ENCODE assay signal across 1 cellular context in the genomic region with DNA sequence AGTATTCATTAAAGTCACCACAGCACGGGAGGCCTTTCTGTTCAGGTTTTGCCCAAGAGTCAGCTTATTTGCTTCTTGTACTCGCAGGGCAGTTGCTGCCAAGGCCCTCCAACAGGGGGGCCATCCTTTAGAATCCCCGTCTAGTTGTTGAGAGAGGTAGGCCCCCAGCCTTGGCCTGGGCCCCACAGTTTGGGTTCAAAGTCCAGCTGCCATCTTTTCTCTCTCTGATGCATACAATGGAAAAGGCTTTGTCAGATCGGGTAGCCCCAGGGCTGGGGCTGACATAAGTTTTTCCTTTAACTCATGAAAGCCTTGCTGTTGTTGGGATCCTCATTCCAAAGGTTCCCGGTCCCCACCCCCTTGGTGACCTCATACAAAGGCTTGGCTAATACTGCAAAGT.
TF ChIP-seq lines count a peak whose summit lies in the region.
"Not testable (repeated sequence)": the region's sequence is repeated elsewhere in the genome, so short reads cannot be mapped to it uniquely, and the experiment has no call there.

No MANE protein-coding gene starts in this region.

TF ChIP-seq in HepG2, 621 proteins besides CTCF, POLR2A, EP300 and RAD21:
- TF ChIP-seq KDM2A (CRISPR knock-in tag; IDR thresholded peaks at IDR 0.05; ENCODE audit: borderline replicate concordance, low read depth) (0 out of 2 replicates have a peak, but pooled peaks have one; percentile 20), FOXK1 (CRISPR knock-in tag; IDR thresholded peaks at IDR 0.05; ENCODE audit: borderline replicate concordance, low read depth) (0 out of 2 replicates have a peak, but pooled peaks have one; percentile 11), SOX13 (CRISPR knock-in tag; conservative IDR thresholded peaks at IDR 0.05 in 1 of 2, IDR thresholded peaks at IDR 0.05 in 1 of 2) (peak in 1 of 2 experiments; percentile 47; a peak in 2 of 4 replicates), ZNF644 (CRISPR knock-in tag; IDR thresholded peaks at IDR 0.05; ENCODE audit: low read depth) (peak; percentile 50; the same call in 1 of the 2 replicates), SOX6 (CRISPR knock-in tag; IDR thresholded peaks at IDR 0.05) (0 out of 2 replicates have a peak, but pooled peaks have one; percentile 14), NCOR1 (IDR thresholded peaks at IDR 0.05; ENCODE audit: borderline replicate concordance, low read length) (0 out of 2 replicates have a peak, but pooled peaks have one; percentile 16), EHMT2 (IDR thresholded peaks at IDR 0.05; ENCODE audit: borderline replicate concordance, low read depth, low read length) (peak; percentile 32; the same call in 1 of the 2 replicates), HNF4A (CRISPR knock-in tag; IDR thresholded peaks at IDR 0.05) (peak; percentile 68)
- TF ChIP-seq, protein P1, sequence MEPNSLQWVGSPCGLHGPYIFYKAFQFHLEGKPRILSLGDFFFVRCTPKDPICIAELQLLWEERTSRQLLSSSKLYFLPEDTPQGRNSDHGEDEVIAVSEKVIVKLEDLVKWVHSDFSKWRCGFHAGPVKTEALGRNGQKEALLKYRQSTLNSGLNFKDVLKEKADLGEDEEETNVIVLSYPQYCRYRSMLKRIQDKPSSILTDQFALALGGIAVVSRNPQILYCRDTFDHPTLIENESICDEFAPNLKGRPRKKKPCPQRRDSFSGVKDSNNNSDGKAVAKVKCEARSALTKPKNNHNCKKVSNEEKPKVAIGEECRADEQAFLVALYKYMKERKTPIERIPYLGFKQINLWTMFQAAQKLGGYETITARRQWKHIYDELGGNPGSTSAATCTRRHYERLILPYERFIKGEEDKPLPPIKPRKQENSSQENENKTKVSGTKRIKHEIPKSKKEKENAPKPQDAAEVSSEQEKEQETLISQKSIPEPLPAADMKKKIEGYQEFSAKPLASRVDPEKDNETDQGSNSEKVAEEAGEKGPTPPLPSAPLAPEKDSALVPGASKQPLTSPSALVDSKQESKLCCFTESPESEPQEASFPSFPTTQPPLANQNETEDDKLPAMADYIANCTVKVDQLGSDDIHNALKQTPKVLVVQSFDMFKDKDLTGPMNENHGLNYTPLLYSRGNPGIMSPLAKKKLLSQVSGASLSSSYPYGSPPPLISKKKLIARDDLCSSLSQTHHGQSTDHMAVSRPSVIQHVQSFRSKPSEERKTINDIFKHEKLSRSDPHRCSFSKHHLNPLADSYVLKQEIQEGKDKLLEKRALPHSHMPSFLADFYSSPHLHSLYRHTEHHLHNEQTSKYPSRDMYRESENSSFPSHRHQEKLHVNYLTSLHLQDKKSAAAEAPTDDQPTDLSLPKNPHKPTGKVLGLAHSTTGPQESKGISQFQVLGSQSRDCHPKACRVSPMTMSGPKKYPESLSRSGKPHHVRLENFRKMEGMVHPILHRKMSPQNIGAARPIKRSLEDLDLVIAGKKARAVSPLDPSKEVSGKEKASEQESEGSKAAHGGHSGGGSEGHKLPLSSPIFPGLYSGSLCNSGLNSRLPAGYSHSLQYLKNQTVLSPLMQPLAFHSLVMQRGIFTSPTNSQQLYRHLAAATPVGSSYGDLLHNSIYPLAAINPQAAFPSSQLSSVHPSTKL (CRISPR knock-in tag; IDR thresholded peaks at IDR 0.05), result peak; percentile 27; the same call in 1 of the 2 replicates
- not testable (repeated sequence) for TF ChIP-seq SOX13, SOX6 (IDR thresholded peaks at IDR 0.05)
- TF ChIP-seq, protein P2, sequence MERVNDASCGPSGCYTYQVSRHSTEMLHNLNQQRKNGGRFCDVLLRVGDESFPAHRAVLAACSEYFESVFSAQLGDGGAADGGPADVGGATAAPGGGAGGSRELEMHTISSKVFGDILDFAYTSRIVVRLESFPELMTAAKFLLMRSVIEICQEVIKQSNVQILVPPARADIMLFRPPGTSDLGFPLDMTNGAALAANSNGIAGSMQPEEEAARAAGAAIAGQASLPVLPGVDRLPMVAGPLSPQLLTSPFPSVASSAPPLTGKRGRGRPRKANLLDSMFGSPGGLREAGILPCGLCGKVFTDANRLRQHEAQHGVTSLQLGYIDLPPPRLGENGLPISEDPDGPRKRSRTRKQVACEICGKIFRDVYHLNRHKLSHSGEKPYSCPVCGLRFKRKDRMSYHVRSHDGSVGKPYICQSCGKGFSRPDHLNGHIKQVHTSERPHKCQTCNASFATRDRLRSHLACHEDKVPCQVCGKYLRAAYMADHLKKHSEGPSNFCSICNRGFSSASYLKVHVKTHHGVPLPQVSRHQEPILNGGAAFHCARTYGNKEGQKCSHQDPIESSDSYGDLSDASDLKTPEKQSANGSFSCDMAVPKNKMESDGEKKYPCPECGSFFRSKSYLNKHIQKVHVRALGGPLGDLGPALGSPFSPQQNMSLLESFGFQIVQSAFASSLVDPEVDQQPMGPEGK (CRISPR knock-in tag; IDR thresholded peaks at IDR 0.05), result peak; percentile 79; the same call in 1 of the 2 replicates
- TF ChIP-seq, protein P3, sequence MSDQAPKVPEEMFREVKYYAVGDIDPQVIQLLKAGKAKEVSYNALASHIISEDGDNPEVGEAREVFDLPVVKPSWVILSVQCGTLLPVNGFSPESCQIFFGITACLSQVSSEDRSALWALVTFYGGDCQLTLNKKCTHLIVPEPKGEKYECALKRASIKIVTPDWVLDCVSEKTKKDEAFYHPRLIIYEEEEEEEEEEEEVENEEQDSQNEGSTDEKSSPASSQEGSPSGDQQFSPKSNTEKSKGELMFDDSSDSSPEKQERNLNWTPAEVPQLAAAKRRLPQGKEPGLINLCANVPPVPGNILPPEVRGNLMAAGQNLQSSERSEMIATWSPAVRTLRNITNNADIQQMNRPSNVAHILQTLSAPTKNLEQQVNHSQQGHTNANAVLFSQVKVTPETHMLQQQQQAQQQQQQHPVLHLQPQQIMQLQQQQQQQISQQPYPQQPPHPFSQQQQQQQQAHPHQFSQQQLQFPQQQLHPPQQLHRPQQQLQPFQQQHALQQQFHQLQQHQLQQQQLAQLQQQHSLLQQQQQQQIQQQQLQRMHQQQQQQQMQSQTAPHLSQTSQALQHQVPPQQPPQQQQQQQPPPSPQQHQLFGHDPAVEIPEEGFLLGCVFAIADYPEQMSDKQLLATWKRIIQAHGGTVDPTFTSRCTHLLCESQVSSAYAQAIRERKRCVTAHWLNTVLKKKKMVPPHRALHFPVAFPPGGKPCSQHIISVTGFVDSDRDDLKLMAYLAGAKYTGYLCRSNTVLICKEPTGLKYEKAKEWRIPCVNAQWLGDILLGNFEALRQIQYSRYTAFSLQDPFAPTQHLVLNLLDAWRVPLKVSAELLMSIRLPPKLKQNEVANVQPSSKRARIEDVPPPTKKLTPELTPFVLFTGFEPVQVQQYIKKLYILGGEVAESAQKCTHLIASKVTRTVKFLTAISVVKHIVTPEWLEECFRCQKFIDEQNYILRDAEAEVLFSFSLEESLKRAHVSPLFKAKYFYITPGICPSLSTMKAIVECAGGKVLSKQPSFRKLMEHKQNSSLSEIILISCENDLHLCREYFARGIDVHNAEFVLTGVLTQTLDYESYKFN (CRISPR knock-in tag; conservative IDR thresholded peaks at IDR 0.05), result peak; percentile 52; the same call in 1 of the 2 replicates
